Comparison of ENCODE assay signal across 8 cellular contexts in genomic region chrX:47217852-47218279, GRCh38. TPM values are rescaled to one million over a fixed set of nuclear protein-coding genes. Genes with fewer than 3 reads are reported as not detected.
DNase-seq lines count a peak whose midpoint lies in the region; ATAC-seq and TF ChIP-seq lines count a peak whose summit lies in the region.

No MANE protein-coding gene starts in this region.

- no peaks in the 10 kb centered on the region for H3K27me3 ChIP-seq in upper lobe of right lung

- peak overlapping the region; percentile 89 for H3K4me3 ChIP-seq in GM12875 (ENCODE audit: low read depth, low read length)
- H3K4me3 ChIP-seq in upper lobe of right lung: peak overlapping the region; percentile 60

- peaks cover 19% of the 10 kb centered on the region for H3K36me3 ChIP-seq in upper lobe of right lung

- peak; percentile 87 for DNase-seq in NCI-H1436 treated with DMSO at 0.1 percent for 48 hours (lab: John Stamatoyannopoulos, UW)
- DNase-seq in T-helper 1 cell: peak; percentile 88 to 99 (median 92)
- DNase-seq in amygdala (lab: John Stamatoyannopoulos, UW): peak; percentile 31 to 98 (median 90)
- DNase-seq in left cardiac atrium: peak; percentile 99
- peak; percentile 99 for DNase-seq in posterior vena cava (ENCODE audit: low spot score)
- peak; percentile 95 for DNase-seq in upper lobe of right lung

- intact Hi-C loops in left cardiac atrium (cut with DNase I) (no loop called here), posterior vena cava (cut with DNase I) (no loop called here), upper lobe of right lung (cut with DNase I) (no loop called here)

- H3K27ac ChIP-seq in upper lobe of right lung: peak overlapping the region; percentile 99

- TF ChIP-seq CTCF in GM12875 (IDR thresholded peaks at IDR 0.05; ENCODE audit: borderline replicate concordance, insufficient read depth, low read depth, low read length): no peak
- no peak for TF ChIP-seq CTCF in upper lobe of right lung (IDR thresholded peaks at IDR 0.05)

- no peaks in the 10 kb centered on the region for H3K4me1 ChIP-seq in upper lobe of right lung

- H3K9me3 ChIP-seq in upper lobe of right lung: no peaks in the 10 kb centered on the region

- ATAC-seq in HG02840 (IDR thresholded peaks at IDR 0.05; ENCODE audit: low FRiP score, unreplicated experiment) (peak; percentile 91), left cardiac atrium (peak; percentile 88 to 92), upper lobe of right lung (peak; percentile 91)

RNA-seq across cellular contexts. Expression of gene CDK16, which starts 0.6 kb away (rescaled TPM):
- total RNA-seq in left cardiac atrium (100 to 1,000 TPM; 109 to 132 TPM), posterior vena cava (10 to 100 TPM; 53.5 to 55.3 TPM), upper lobe of right lung (66.4 TPM)

RNA-seq across cellular contexts. Expression of gene USP11, which starts 14.9 kb away (rescaled TPM):
- total RNA-seq in left cardiac atrium: 10 to 100 TPM; 42.0 to 60.8 TPM
- total RNA-seq in posterior vena cava: 10 to 100 TPM; 50.2 to 61.6 TPM
- 56.0 TPM for total RNA-seq in upper lobe of right lung

RNA-seq across cellular contexts. Expression of gene UBA1, which starts 24.2 kb away (rescaled TPM):
- total RNA-seq in left cardiac atrium (100 to 1,000 TPM; 101 to 132 TPM), posterior vena cava (100 to 1,000 TPM; 151 to 179 TPM), upper lobe of right lung (161 TPM)

Comparison
In these comparisons a context has a peak if more than half of its experiments do, and no peak if none do; other contexts are left out.
1. Peak in every context shown above with its lines: DNase-seq, ATAC-seq, H3K4me3 ChIP-seq and H3K27ac ChIP-seq.